In genomic region chr16:74887084-74887483, GRCh38 we compare ENCODE assay signal across 19 cellular contexts.
DNase-seq lines count a peak whose midpoint lies in the region; ATAC-seq, FAIRE-seq and TF ChIP-seq lines count a peak whose summit lies in the region.
"Had no signal": no experiment of that assay in that cellular context is flagged by ENCODE, and none has a peak within 500 bp of the region (broad histone marks: within the 10 kb centered on the region; RNA-seq: fewer than 3 reads in every experiment).

No MANE protein-coding gene starts in this region.

- H4K91ac ChIP-seq in IMR-90 (ENCODE audit: insufficient read depth, low read depth, low read length): no peak overlapping the region

- no peak overlapping the region for H3K56ac ChIP-seq in IMR-90 (ENCODE audit: extremely low read depth, insufficient read depth, low read length)

- no peaks in the 10 kb centered on the region for H3K27me3 ChIP-seq in HepG2 (ENCODE audit: control insufficient read depth in 1 of 2, insufficient read depth in 2 of 2, low read length in 2 of 2)
- H3K27me3 ChIP-seq in right lobe of liver: no peaks in the 10 kb centered on the region
- H3K27me3 ChIP-seq in IMR-90 (ENCODE audit: control insufficient read depth, insufficient read depth, low read length): no peaks in the 10 kb centered on the region
- no peaks in the 10 kb centered on the region for H3K27me3 ChIP-seq in K562 (ENCODE audit: control insufficient read depth in 2 of 2, insufficient read depth in 2 of 2, low read length in 2 of 2)
- H3K27me3 ChIP-seq in brain microvascular endothelial cell (replicated peaks): no peaks in the 10 kb centered on the region

- no peak overlapping the region for H3K4me3 ChIP-seq in HepG2 (replicated peaks in 1 of 3; ENCODE audit: insufficient read depth in 1 of 3, low read depth in 2 of 3, low read length in 3 of 3)
- no peak overlapping the region for H3K4me3 ChIP-seq in right lobe of liver
- H3K4me3 ChIP-seq in IMR-90 (ENCODE audit: insufficient read depth, low read depth, low read length): no peak overlapping the region
- H3K4me3 ChIP-seq in K562: no peak overlapping the region
- no peak overlapping the region for H3K4me3 ChIP-seq in brain microvascular endothelial cell (ENCODE audit: low read depth, low read length)
- H3K4me3 ChIP-seq: GM12878 had no signal

- H3K27ac Mint-ChIP-seq in stimulated activated effector memory CD8-positive, alpha-beta T cell treated with anti-CD3 and anti-CD28 coated beads, Interleukin-12 subunit alpha, Interleukin-12 subunit beta, amount 100 ng/mL, for 72 hours: peak overlapping the region; percentile 96
- H3K27ac Mint-ChIP-seq: H9 had no signal

- dilution Hi-C loops in IMR-90 (cut with HindIII; ENCODE audit: low sequenced_read_pairs, unreplicated experiment): no loop called here

- H3K4me1 Mint-ChIP-seq in stimulated activated effector memory CD8-positive, alpha-beta T cell treated with anti-CD3 and anti-CD28 coated beads, Interleukin-12 subunit alpha, Interleukin-12 subunit beta, amount 100 ng/mL, for 72 hours: peaks cover 41% of the 10 kb centered on the region
- H3K4me1 Mint-ChIP-seq: H9 had no signal

- H2BK15ac ChIP-seq in IMR-90 (ENCODE audit: low read depth, low read length): no peak overlapping the region

- H4K20me1 ChIP-seq in HepG2 (ENCODE audit: insufficient read depth, low read length): no peaks in the 10 kb centered on the region
- no peaks in the 10 kb centered on the region for H4K20me1 ChIP-seq in IMR-90 (ENCODE audit: insufficient read depth, low read length)
- no peaks in the 10 kb centered on the region for H4K20me1 ChIP-seq in K562 (replicated peaks; ENCODE audit: control insufficient read depth, insufficient read depth, low read length)

- H3K79me2 ChIP-seq in HepG2 (ENCODE audit: insufficient read depth, low read length) (no peaks in the 10 kb centered on the region), K562 (ENCODE audit: control insufficient read depth, insufficient read depth, low read length) (no peaks in the 10 kb centered on the region)

- H3K79me1 ChIP-seq in IMR-90 (ENCODE audit: low read depth in 1 of 2, low read length in 2 of 2): no peaks in the 10 kb centered on the region

- DNase-seq in HepG2 (ENCODE audit: low spot score) (no peak), right lobe of liver (no peak), IMR-90 (no peak), K562 (ENCODE audit: extremely low read depth in 1 of 4, low spot score in 3 of 4) (no peak), brain microvascular endothelial cell (no peak), substantia nigra (lab: John Stamatoyannopoulos, UW) (no peak)
- no peak for DNase-seq in stimulated activated effector memory CD8-positive, alpha-beta T cell treated with anti-CD3 and anti-CD28 coated beads, Interleukin-12 subunit alpha, Interleukin-12 subunit beta, amount 100 ng/mL, for 72 hours (ENCODE audit: low spot score in 2 of 2)
- DNase-seq in stimulated activated naive CD4-positive, alpha-beta T cell treated with Interleukin-2 at 50 U/mL for 16 hours (lab: John Stamatoyannopoulos, UW): no peak
- DNase-seq: AML-193; CD4-positive, alpha-beta T cell; DMS 273 treated with DMSO at 0.1 percent for 48 hours; DMS53; DND-41; EL; GOT3; H9 had no signal

- H3K4me2 ChIP-seq in HepG2 (ENCODE audit: low read depth, low read length) (no peak overlapping the region), IMR-90 (ENCODE audit: low read depth, low read length) (no peak overlapping the region), K562 (ENCODE audit: insufficient read depth, low read length) (no peak overlapping the region)

- FAIRE-seq in HepG2 (lab: Jason Lieb, UNC) (no peak), K562 (lab: Jason Lieb, UNC) (no peak)
- FAIRE-seq: A204.1, GM12878 had no signal

- no peaks in the 10 kb centered on the region for H3K4me1 ChIP-seq in HepG2 (ENCODE audit: insufficient read depth, low read length)
- no peaks in the 10 kb centered on the region for H3K4me1 ChIP-seq in right lobe of liver
- H3K4me1 ChIP-seq in IMR-90 (ENCODE audit: control insufficient read depth, insufficient read depth, low read length): peaks cover 4% of the 10 kb centered on the region; the same call in 1 of the 2 replicates
- peaks cover 5 to 6% of the 10 kb centered on the region in 2 experiments; a peak in 1 of 5 replicates for H3K4me1 ChIP-seq in K562 (replicated peaks in 1 of 2; ENCODE audit: control insufficient read depth in 2 of 2, insufficient read depth in 2 of 2, low read length in 2 of 2)

- no peak for TF ChIP-seq EP300 in HepG2 (IDR thresholded peaks at IDR 0.05; ENCODE audit: low read depth in 2 of 2, low read length in 2 of 2)
- TF ChIP-seq EP300 in HepG2 (CRISPR knock-in tag; IDR thresholded peaks at IDR 0.05; ENCODE audit: borderline replicate concordance): no peak
- TF ChIP-seq EP300 in K562 (IDR thresholded peaks at IDR 0.05; ENCODE audit: low read length): no peak

- peaks cover 33 to 89% of the 10 kb centered on the region in 2 experiments for H3K36me3 ChIP-seq in HepG2 (replicated peaks in 1 of 2; ENCODE audit: control insufficient read depth in 1 of 2, insufficient read depth in 2 of 2, low read length in 2 of 2)
- H3K36me3 ChIP-seq in right lobe of liver: peaks cover 0 to 58% (median 27%) of the 10 kb centered on the region in 4 donors
- H3K36me3 ChIP-seq in IMR-90 (ENCODE audit: control insufficient read depth, insufficient read depth, low read length): peaks cover 35% of the 10 kb centered on the region
- peaks cover 82% of the 10 kb centered on the region for H3K36me3 ChIP-seq in K562 (ENCODE audit: control insufficient read depth, insufficient read depth, low read length)
- H3K36me3 ChIP-seq in brain microvascular endothelial cell (replicated peaks): peaks cover 26% of the 10 kb centered on the region

- peak overlapping the region; percentile 57 for H3K4me3 Mint-ChIP-seq in stimulated activated effector memory CD8-positive, alpha-beta T cell treated with anti-CD3 and anti-CD28 coated beads, Interleukin-12 subunit alpha, Interleukin-12 subunit beta, amount 100 ng/mL, for 72 hours
- H3K4me3 Mint-ChIP-seq: CD4-positive, alpha-beta T cell; H9 had no signal

- no peak overlapping the region for H2BK120ac ChIP-seq in IMR-90 (ENCODE audit: low read depth, low read length)

- BruUV-seq in HepG2 (replicated peaks; lab: Mats Ljungman, UMichigan): no TSS peak
- BruUV-seq in IMR-90 (replicated peaks; lab: Mats Ljungman, UMichigan): no TSS peak
- no TSS peak for BruUV-seq in K562 (replicated peaks; lab: Mats Ljungman, UMichigan)

- no peak overlapping the region for H4K5ac ChIP-seq in IMR-90 (ENCODE audit: low read depth, low read length)

- H2AFZ ChIP-seq in HepG2 (ENCODE audit: low read length): no peak overlapping the region
- no peak overlapping the region for H2AFZ ChIP-seq in IMR-90 (replicated peaks; ENCODE audit: low read length, poor library complexity)
- no peak overlapping the region for H2AFZ ChIP-seq in K562 (ENCODE audit: low read depth, low read length)

- H2AK5ac ChIP-seq in IMR-90 (ENCODE audit: low read depth, low read length): no peak overlapping the region

- no peak overlapping the region for H4K8ac ChIP-seq in IMR-90 (ENCODE audit: low read depth in 2 of 2, low read length in 2 of 2)

- TF ChIP-seq POLR2A in HepG2 (IDR thresholded peaks at IDR 0.05; ENCODE audit: insufficient read depth in 1 of 2, low read depth in 2 of 2, low read length in 2 of 2): no peak
- no peak for TF ChIP-seq POLR2A in right lobe of liver (IDR thresholded peaks at IDR 0.05)
- no peak for TF ChIP-seq POLR2A in IMR-90 (IDR thresholded peaks at IDR 0.05; ENCODE audit: low read depth, low read length)
- TF ChIP-seq POLR2A in K562 (conservative IDR thresholded peaks at IDR 0.05): no peak

- no peak overlapping the region for H2BK5ac ChIP-seq in IMR-90 (ENCODE audit: low read depth, low read length, poor library complexity, severe bottlenecking)

- TF ChIP-seq RAD21 in HepG2 (CRISPR knock-in tag; IDR thresholded peaks at IDR 0.05) (no peak), IMR-90 (IDR thresholded peaks at IDR 0.05; ENCODE audit: low read length) (no peak), K562 (CRISPR knock-in tag; conservative IDR thresholded peaks at IDR 0.05 in 1 of 2, IDR thresholded peaks at IDR 0.05 in 1 of 2) (no peak)

- no peak overlapping the region for H3K23ac ChIP-seq in IMR-90 (ENCODE audit: low read depth, low read length)

- POLR2A ChIA-PET in HepG2 (lab: Yijun Ruan, JAX) (no interaction called here), IMR-90 (lab: Charles Lee; ENCODE audit: unreplicated experiment) (no interaction called here), K562 (lab: Yijun Ruan, JAX) (interaction anchor here (0.9 kb wide), 1 partner anchor 57 kb away, joined by 3 read pairs; no protein-coding TSS in a partner anchor)

- no peak for TF ChIP-seq CTCF in HepG2 (CRISPR knock-in tag; IDR thresholded peaks at IDR 0.05)
- no peak for TF ChIP-seq CTCF in right lobe of liver (IDR thresholded peaks at IDR 0.05)
- TF ChIP-seq CTCF in IMR-90 (conservative IDR thresholded peaks at IDR 0.05; ENCODE audit: low read depth, low read length): no peak
- no peak for TF ChIP-seq CTCF in K562 (IDR thresholded peaks at IDR 0.05 in 2 of 3, conservative IDR thresholded peaks at IDR 0.05 in 1 of 3; ENCODE audit: insufficient read depth in 2 of 3, low read depth in 1 of 3, low read length in 3 of 3)
- TF ChIP-seq CTCF in brain microvascular endothelial cell (IDR thresholded peaks at IDR 0.05; ENCODE audit: low read depth, low read length, missing control alignments): no peak

- intact Hi-C loops in HepG2 (cut with micrococcal nuclease; ENCODE audit: unreplicated experiment): no loop called here
- intact Hi-C loops in right lobe of liver (cut with DNase I): no loop called here
- intact Hi-C loops in IMR-90 (cut with micrococcal nuclease): no loop called here
- intact Hi-C loops in K562 (cut with micrococcal nuclease): no loop called here

- ATAC-seq in HepG2 (no peak), right lobe of liver (no peak), IMR-90 (ENCODE audit: low read depth) (no peak), K562 (no peak)
- no peak for ATAC-seq in stimulated activated effector memory CD8-positive, alpha-beta T cell treated with anti-CD3 and anti-CD28 coated beads, Interleukin-12 subunit alpha, Interleukin-12 subunit beta, amount 100 ng/mL, for 72 hours
- ATAC-seq: GM12878 had no signal

- H3K4ac ChIP-seq in IMR-90 (ENCODE audit: low read depth, low read length): no peak overlapping the region

- CTCF ChIA-PET in HepG2 (lab: Yijun Ruan, JAX; ENCODE audit: low intra/inter-chr PET ratio, low total read pairs): no interaction called here
- CTCF ChIA-PET in IMR-90 (lab: Yijun Ruan, JAX): interaction anchor here (0.6 kb wide), 1 partner anchor 12 kb away, joined by 3 read pairs; no protein-coding TSS in a partner anchor
- CTCF ChIA-PET in K562 (lab: Yijun Ruan, JAX; ENCODE audit: low intra/inter-chr PET ratio): no interaction called here

- no peak overlapping the region for H2AK9ac ChIP-seq in IMR-90 (replicated peaks; ENCODE audit: low read depth, low read length, poor library complexity)

- H3K9me3 Mint-ChIP-seq in stimulated activated effector memory CD8-positive, alpha-beta T cell treated with anti-CD3 and anti-CD28 coated beads, Interleukin-12 subunit alpha, Interleukin-12 subunit beta, amount 100 ng/mL, for 72 hours: no peaks in the 10 kb centered on the region
- H3K9me3 Mint-ChIP-seq: CD4-positive, alpha-beta T cell; H9 had no signal

- H3K27ac ChIP-seq in HepG2 (ENCODE audit: extremely low read length, insufficient read depth, low read length) (no peak overlapping the region), right lobe of liver (no peak overlapping the region), IMR-90 (ENCODE audit: insufficient read depth, low read length) (no peak overlapping the region), K562 (ENCODE audit: extremely low read depth, low read depth, low read length) (no peak overlapping the region), brain microvascular endothelial cell (no peak overlapping the region), substantia nigra (ENCODE audit: low read depth, low read length, poor library complexity, severe bottlenecking) (no peak overlapping the region)
- H3K27ac ChIP-seq: C4-2B had no signal

- no peak overlapping the region for H2BK20ac ChIP-seq in IMR-90 (ENCODE audit: low read depth, low read length)

- no peaks in the 10 kb centered on the region for H3K9me3 ChIP-seq in HepG2 (ENCODE audit: low read length)
- H3K9me3 ChIP-seq in right lobe of liver: no peaks in the 10 kb centered on the region
- H3K9me3 ChIP-seq in IMR-90 (ENCODE audit: control insufficient read depth, insufficient read depth, low read length): no peaks in the 10 kb centered on the region
- H3K9me3 ChIP-seq in K562 (replicated peaks; ENCODE audit: control insufficient read depth, insufficient read depth, low read depth, low read length): no peaks in the 10 kb centered on the region

- H3K14ac ChIP-seq in IMR-90 (replicated peaks; ENCODE audit: low read depth, low read length): no peak overlapping the region

- H3K18ac ChIP-seq in IMR-90 (ENCODE audit: low read depth, low read length): no peak overlapping the region

- WGBS in HepG2 (ENCODE audit: low lambda C conversion rate): over 99% methylated on average over 2 of the region's 2 CpGs
- 84% methylated on average over 2 of the region's 2 CpGs for WGBS in right lobe of liver (ENCODE audit: insufficient coverage, low coverage, low lambda C conversion rate, missing lambda C conversion rate)
- no CpG with 5 or more reads among the region's 2 CpGs for WGBS in IMR-90 (ENCODE audit: extremely low coverage in 2 of 2, insufficient read length in 1 of 2), 2 experiments
- WGBS in K562 (ENCODE audit: insufficient coverage, low coverage, missing lambda C conversion rate): 100% methylated on average over 2 of the region's 2 CpGs

- in situ Hi-C loops in HepG2 (cut with HindIII; ENCODE audit: extremely low pct_ligation_motif_present, low pct_unique_long_range_greater_than_20kb) (no loop called here), IMR-90 (cut with MboI; ENCODE audit: low sequenced_read_pairs) (no loop called here), K562 (cut with MboI) (no loop called here), brain microvascular endothelial cell (cut with HindIII; ENCODE audit: low pct_ligation_motif_present, low sequenced_read_pairs) (no loop called here)

- peaks cover 100% of the 10 kb centered on the region for H3K36me3 Mint-ChIP-seq in stimulated activated effector memory CD8-positive, alpha-beta T cell treated with anti-CD3 and anti-CD28 coated beads, Interleukin-12 subunit alpha, Interleukin-12 subunit beta, amount 100 ng/mL, for 72 hours

- no peaks in the 10 kb centered on the region for H3K9me1 ChIP-seq in IMR-90 (ENCODE audit: insufficient read depth, low read length)
- no peaks in the 10 kb centered on the region for H3K9me1 ChIP-seq in K562 (ENCODE audit: control insufficient read depth, insufficient read depth, low read length)

- no peak overlapping the region for H3K9ac ChIP-seq in HepG2 (ENCODE audit: insufficient read depth, low read depth, low read length)
- H3K9ac ChIP-seq in IMR-90 (ENCODE audit: low read depth, low read length): no peak overlapping the region
- no peak overlapping the region for H3K9ac ChIP-seq in K562 (ENCODE audit: insufficient read depth in 1 of 2, low read depth in 2 of 2, low read length in 2 of 2)

Comparison
In these comparisons a context has a peak if more than half of its experiments do, and no peak if none do; other contexts are left out.
1. Of the 241 proteins assayed by ChIP-seq in both HepG2 and K562: peak only in HepG2: none; only in K562: MAFG; in both: MAFF and MAFK; in neither: 238.